ENCODE assay signal across 17 cellular contexts in the genomic region with DNA sequence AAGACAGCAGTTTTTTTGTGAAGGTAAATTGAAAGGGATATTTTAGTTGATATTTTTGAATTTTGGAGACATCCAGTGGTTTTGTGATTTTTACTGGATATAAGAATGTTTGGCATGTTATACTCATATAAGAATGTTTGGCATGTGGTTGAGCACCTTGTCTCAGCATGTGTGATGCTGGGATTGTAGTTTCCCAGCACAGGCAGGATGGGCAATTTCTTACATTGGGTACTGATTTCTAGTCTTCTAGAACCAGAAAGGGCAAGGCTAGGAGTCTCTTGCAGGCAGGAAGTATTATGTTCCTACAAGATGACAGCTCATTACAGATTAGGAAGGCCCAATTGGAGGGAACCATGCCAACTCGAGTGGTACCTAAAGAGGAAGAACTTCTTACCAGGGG.
DNase-seq lines count a peak whose midpoint lies in the region; ATAC-seq and TF ChIP-seq lines count a peak whose summit lies in the region.
"Had no signal": no experiment of that assay in that cellular context is flagged by ENCODE, and none has a peak within 500 bp of the region (broad histone marks: within the 10 kb centered on the region; RNA-seq: fewer than 3 reads in every experiment).

No MANE protein-coding gene starts in this region.

- H3K36me3 ChIP-seq in GM23338 (ENCODE audit: insufficient read depth) (no peaks in the 10 kb centered on the region), left lung (no peaks in the 10 kb centered on the region), thyroid gland (no peaks in the 10 kb centered on the region)
- H3K36me3 ChIP-seq: cardiac muscle cell had no signal

- 74 to 86% methylated on average over 1 of the region's 1 CpG for WGBS in thyroid gland, 2 donors

- peaks cover 63% of the 10 kb centered on the region for H3K4me1 ChIP-seq in GM23338 (ENCODE audit: insufficient read depth)
- peaks cover 5 to 58% of the 10 kb centered on the region in 2 donors for H3K4me1 ChIP-seq in left lung
- peaks cover 33 to 45% of the 10 kb centered on the region in 2 donors for H3K4me1 ChIP-seq in thyroid gland

- peak overlapping the region; percentile 59 for H3K4me2 ChIP-seq in GM23338
- H3K4me2 ChIP-seq: hepatocyte had no signal

- peaks cover 64% of the 10 kb centered on the region for H3K79me2 ChIP-seq in GM23338 (replicated peaks; ENCODE audit: insufficient read depth)

- H4K20me1 ChIP-seq in GM23338 (replicated peaks; ENCODE audit: insufficient read depth): no peaks in the 10 kb centered on the region

- H3K27me3 ChIP-seq in GM23338 (ENCODE audit: insufficient read depth) (peaks cover 13% of the 10 kb centered on the region; the same call in 1 of the 2 replicates), left lung (no peaks in the 10 kb centered on the region), thyroid gland (no peaks in the 10 kb centered on the region)
- H3K27me3 ChIP-seq: BLaER1 treated with 17β-estradiol and CSF1 and Interleukin-3, amounts not matched to agents 10 nM and 100 nM; cardiac muscle cell; hepatocyte had no signal

- CTCF ChIA-PET in RWPE1 (lab: Yijun Ruan, JAX): interaction anchor here (0.6 kb wide), 1 partner anchor 739 kb away, joined by 4 read pairs; no protein-coding TSS in a partner anchor

- H3F3A ChIP-seq in GM23338 (replicated peaks; ENCODE audit: low read depth): no peaks in the 10 kb centered on the region

- H3K4me3 Mint-ChIP-seq in GM23338 (no peak overlapping the region), progenitor cell of endocrine pancreas (ENCODE audit: low read depth) (peak overlapping the region; percentile 55)
- H3K4me3 Mint-ChIP-seq: activated naive CD8-positive, alpha-beta T cell treated with anti-CD3 and anti-CD28 coated beads for 36 hours; T-helper 2 cell treated with Interferon-gamma antibody and Interleukin-4, amounts not matched to agents 5 μg/mL and 100 μg/mL, for 36 hours; type B pancreatic cell had no signal

- H3K27me3 Mint-ChIP-seq in GM23338 (ENCODE audit: insufficient read depth, low read depth, poor library complexity): peaks cover 4% of the 10 kb centered on the region
- H3K27me3 Mint-ChIP-seq in progenitor cell of endocrine pancreas: no peaks in the 10 kb centered on the region
- H3K27me3 Mint-ChIP-seq: activated naive CD8-positive, alpha-beta T cell treated with anti-CD3 and anti-CD28 coated beads for 36 hours; type B pancreatic cell had no signal

- no peak overlapping the region for H2AFZ ChIP-seq in GM23338
- H2AFZ ChIP-seq: hepatocyte had no signal

- ATAC-seq in GM23338 (no peak), left lung (no peak)
- ATAC-seq: K562 had no signal

- H3K36me3 Mint-ChIP-seq in GM23338 (ENCODE audit: low read depth) (no peaks in the 10 kb centered on the region), progenitor cell of endocrine pancreas (ENCODE audit: insufficient read depth) (peaks cover 3% of the 10 kb centered on the region)

- no peak for TF ChIP-seq POLR2A in thyroid gland (IDR thresholded peaks at IDR 0.05)

- H3K4me3 ChIP-seq in GM23338 (no peak overlapping the region), fibroblast of the aortic adventitia (ENCODE audit: low read depth, low read length) (no peak overlapping the region), left lung (no peak overlapping the region), thyroid gland (replicated peaks in 1 of 3) (no peak overlapping the region)
- H3K4me3 ChIP-seq: BLaER1 treated with 17β-estradiol and CSF1 and Interleukin-3, amounts not matched to agents 10 nM and 100 nM; cardiac muscle cell; hepatocyte; K562 had no signal

- POLR2A ChIA-PET in RWPE1 (lab: Yijun Ruan, JAX; ENCODE audit: low non-redundant PET): no interaction called here

- no peaks in the 10 kb centered on the region for H3K9me2 ChIP-seq in GM23338 (ENCODE audit: insufficient read depth)

- H3K9me3 Mint-ChIP-seq in GM23338: no peaks in the 10 kb centered on the region
- peaks cover 3% of the 10 kb centered on the region for H3K9me3 Mint-ChIP-seq in progenitor cell of endocrine pancreas (ENCODE audit: low read depth)
- H3K9me3 Mint-ChIP-seq: T-helper 2 cell treated with Interferon-gamma antibody and Interleukin-4, amounts not matched to agents 5 μg/mL and 100 μg/mL, for 36 hours; type B pancreatic cell had no signal

- intact Hi-C loops in left lung (cut with DNase I) (no loop called here), thyroid gland (cut with DNase I) (no loop called here)

- TF ChIP-seq CTCF in GM23338 (conservative IDR thresholded peaks at IDR 0.05; ENCODE audit: low read depth in 2 of 2) (no peak), RWPE1 (conservative IDR thresholded peaks at IDR 0.05; ENCODE audit: low read depth) (no peak), fibroblast of the aortic adventitia (IDR thresholded peaks at IDR 0.05; ENCODE audit: insufficient read depth, low read length) (no peak), progenitor cell of endocrine pancreas (IDR thresholded peaks at IDR 0.05; ENCODE audit: unreplicated experiment) (no peak), left lung (IDR thresholded peaks at IDR 0.05) (no peak), thyroid gland (IDR thresholded peaks at IDR 0.05) (no peak)

- H3K4me1 Mint-ChIP-seq in GM23338: peaks cover 45% of the 10 kb centered on the region
- H3K4me1 Mint-ChIP-seq in progenitor cell of endocrine pancreas (ENCODE audit: low read depth): peaks cover 61% of the 10 kb centered on the region

- H3K9me3 ChIP-seq in left lung: no peaks in the 10 kb centered on the region
- no peaks in the 10 kb centered on the region for H3K9me3 ChIP-seq in thyroid gland
- H3K9me3 ChIP-seq: BLaER1 treated with 17β-estradiol and CSF1 and Interleukin-3, amounts not matched to agents 10 nM and 100 nM had no signal

- DNase-seq in GM23338 (ENCODE audit: low spot score) (no peak), RWPE1 (ENCODE audit: low spot score) (peak; percentile 7), fibroblast of the aortic adventitia (ENCODE audit: low read depth) (peak; percentile 27), progenitor cell of endocrine pancreas (ENCODE audit: low spot score, unreplicated experiment) (no peak), left lung (no peak), thyroid gland (no peak), epidermal melanocyte (ENCODE audit: insufficient read length, low spot score) (no peak)
- DNase-seq: activated CD4-positive, alpha-beta T cell treated with anti-CD3 and anti-CD28 coated beads for 48 hours; activated naive CD8-positive, alpha-beta T cell treated with anti-CD3 and anti-CD28 coated beads for 36 hours; NCI-H1436 treated with DMSO at 0.1 percent for 48 hours; NCI-H446 had no signal

- H3K27ac ChIP-seq in GM23338 (ENCODE audit: low read depth) (no peak overlapping the region), RWPE1 (no peak overlapping the region), left lung (no peak overlapping the region), thyroid gland (no peak overlapping the region)
- H3K27ac ChIP-seq: BLaER1 treated with 17β-estradiol and CSF1 and Interleukin-3, amounts not matched to agents 10 nM and 100 nM; cardiac muscle cell had no signal

- H3K27ac Mint-ChIP-seq in GM23338 (no peak overlapping the region), progenitor cell of endocrine pancreas (peak overlapping the region; percentile 31)
- H3K27ac Mint-ChIP-seq: activated naive CD8-positive, alpha-beta T cell treated with anti-CD3 and anti-CD28 coated beads for 36 hours; T-helper 2 cell treated with Interferon-gamma antibody and Interleukin-4, amounts not matched to agents 5 μg/mL and 100 μg/mL, for 36 hours; type B pancreatic cell had no signal

TF ChIP-seq in GM23338, 12 proteins besides CTCF, POLR2A, EP300 and RAD21 (continues in another document):
- TF ChIP-seq, protein P1, sequence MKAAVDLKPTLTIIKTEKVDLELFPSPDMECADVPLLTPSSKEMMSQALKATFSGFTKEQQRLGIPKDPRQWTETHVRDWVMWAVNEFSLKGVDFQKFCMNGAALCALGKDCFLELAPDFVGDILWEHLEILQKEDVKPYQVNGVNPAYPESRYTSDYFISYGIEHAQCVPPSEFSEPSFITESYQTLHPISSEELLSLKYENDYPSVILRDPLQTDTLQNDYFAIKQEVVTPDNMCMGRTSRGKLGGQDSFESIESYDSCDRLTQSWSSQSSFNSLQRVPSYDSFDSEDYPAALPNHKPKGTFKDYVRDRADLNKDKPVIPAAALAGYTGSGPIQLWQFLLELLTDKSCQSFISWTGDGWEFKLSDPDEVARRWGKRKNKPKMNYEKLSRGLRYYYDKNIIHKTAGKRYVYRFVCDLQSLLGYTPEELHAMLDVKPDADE (IDR thresholded peaks at IDR 0.05): no peak
- no peak for TF ChIP-seq JUNB (IDR thresholded peaks at IDR 0.05; ENCODE audit: unreplicated experiment)
- TF ChIP-seq CREB1 (CRISPR knock-in tag; IDR thresholded peaks at IDR 0.05; ENCODE audit: low read depth): no peak
- TF ChIP-seq EZH2phosphoT487 (IDR thresholded peaks at IDR 0.05; ENCODE audit: unreplicated experiment): no peak
- no peak for TF ChIP-seq ZNF114 (CRISPR knock-in tag; IDR thresholded peaks at IDR 0.05)

Comparison
In these comparisons a context has a peak if more than half of its experiments do, and no peak if none do; other contexts are left out.
1. DNase-seq: peak in RWPE1 (single experiment) and fibroblast of the aortic adventitia (single experiment); none in GM23338 (single experiment), progenitor cell of endocrine pancreas (single experiment), left lung (0 of 2), thyroid gland (0 of 2) and epidermal melanocyte (single experiment).